In genomic region chr11:68257477-68258362, GRCh38 we compare ENCODE assay signal across 8 cellular contexts. TPM values are rescaled to one million over a fixed set of nuclear protein-coding genes. Genes with fewer than 3 reads are reported as not detected.
DNase-seq lines count a peak whose midpoint lies in the region; ATAC-seq and TF ChIP-seq lines count a peak whose summit lies in the region.

No MANE protein-coding gene starts in this region.

- intact Hi-C loops in activated T-helper 2 cell treated with anti-CD3 and anti-CD28 coated beads, Interferon-gamma antibody, Interleukin-2, Interleukin-4, amounts not matched to agents 10 μg/mL and 5 μg/mL and 100 μg/mL, durations not matched to agents 14 hours and 24 hours and 36 hours (cut with micrococcal nuclease) = loop anchor here (1.0 kb wide), 3 partner anchors 40 to 190 kb away; no protein-coding TSS in a partner anchor

- peaks cover 1% of the 10 kb centered on the region for H3K4me1 Mint-ChIP-seq in activated T-helper 2 cell treated with anti-CD3 and anti-CD28 coated beads, Interferon-gamma antibody, Interleukin-2, Interleukin-4, amounts not matched to agents 10 μg/mL and 5 μg/mL and 100 μg/mL, durations not matched to agents 14 hours and 24 hours and 36 hours (ENCODE audit: low read depth)
- peaks cover 10% of the 10 kb centered on the region for H3K4me1 Mint-ChIP-seq in neural crest cell

- no peaks in the 10 kb centered on the region for H3K27me3 ChIP-seq in DOHH2 (ENCODE audit: control insufficient read depth, low read length)

- H3K4me3 ChIP-seq in DOHH2 (ENCODE audit: low read length) (0 out of 2 replicates have a peak overlapping the region, but pooled peaks have one; percentile 16), fibroblast of the aortic adventitia (ENCODE audit: low read depth, low read length) (peak overlapping the region; percentile 31)

- H3K9me3 ChIP-seq in DOHH2 (ENCODE audit: control insufficient read depth, insufficient read depth, low read length) = no peaks in the 10 kb centered on the region

- H3K4me1 ChIP-seq in DOHH2 (ENCODE audit: control insufficient read depth, low read length) = peaks cover 8% of the 10 kb centered on the region

- no peak overlapping the region for H3K27ac Mint-ChIP-seq in activated T-helper 2 cell treated with anti-CD3 and anti-CD28 coated beads, Interferon-gamma antibody, Interleukin-2, Interleukin-4, amounts not matched to agents 10 μg/mL and 5 μg/mL and 100 μg/mL, durations not matched to agents 14 hours and 24 hours and 36 hours
- H3K27ac Mint-ChIP-seq in neural crest cell (ENCODE audit: unreplicated experiment) = no peak overlapping the region

- ATAC-seq in stimulated activated naive CD8-positive, alpha-beta T cell treated with anti-CD3 and anti-CD28 coated beads, Interleukin-15, Interleukin-2, amounts not matched to agents 100 U/mL and 50 U/mL, for 24 hours = peak; percentile 82
- ATAC-seq in GM21529 (IDR thresholded peaks at IDR 0.05; ENCODE audit: unreplicated experiment) = no peak

- no peaks in the 10 kb centered on the region for H3K9me3 Mint-ChIP-seq in activated T-helper 2 cell treated with anti-CD3 and anti-CD28 coated beads, Interferon-gamma antibody, Interleukin-2, Interleukin-4, amounts not matched to agents 10 μg/mL and 5 μg/mL and 100 μg/mL, durations not matched to agents 14 hours and 24 hours and 36 hours
- H3K9me3 Mint-ChIP-seq in neural crest cell = no peaks in the 10 kb centered on the region

- peaks cover 20% of the 10 kb centered on the region for H3K36me3 Mint-ChIP-seq in activated T-helper 2 cell treated with anti-CD3 and anti-CD28 coated beads, Interferon-gamma antibody, Interleukin-2, Interleukin-4, amounts not matched to agents 10 μg/mL and 5 μg/mL and 100 μg/mL, durations not matched to agents 14 hours and 24 hours and 36 hours (ENCODE audit: low read depth)
- H3K36me3 Mint-ChIP-seq in neural crest cell (ENCODE audit: low read depth) = peaks cover 11% of the 10 kb centered on the region

- peaks cover 24% of the 10 kb centered on the region for H3K36me3 ChIP-seq in DOHH2 (ENCODE audit: control insufficient read depth, low read length)

- H3K4me2 ChIP-seq in DOHH2 (ENCODE audit: low read length) = peak overlapping the region; percentile 43; the same call in 1 of the 2 replicates

- H3K27ac ChIP-seq in DOHH2 (ENCODE audit: low read depth, low read length) (no peak overlapping the region), RWPE1 (peak overlapping the region; percentile 57)

- no peaks in the 10 kb centered on the region for H3K9me2 ChIP-seq in DOHH2 (replicated peaks; ENCODE audit: control insufficient read depth, low read length)

- POLR2A ChIA-PET in RWPE1 (lab: Yijun Ruan, JAX; ENCODE audit: low non-redundant PET) = interaction anchor here (1.4 kb wide), 1 partner anchor 39 kb away, joined by 3 read pairs; no protein-coding TSS in a partner anchor

- H3F3A ChIP-seq in DOHH2 (ENCODE audit: control insufficient read depth, insufficient read depth) = no peaks in the 10 kb centered on the region

- DNase-seq in M059J (ENCODE audit: low read depth) (peak; percentile 89), RWPE1 (ENCODE audit: low spot score) (peak; percentile 74), fibroblast of the aortic adventitia (ENCODE audit: low read depth) (peak; percentile 93), neural crest cell (ENCODE audit: low read depth, low spot score) (peak; percentile 99)
- DNase-seq in activated T-helper 2 cell treated with anti-CD3 and anti-CD28 coated beads, Interferon-gamma antibody, Interleukin-2, Interleukin-4, amounts not matched to agents 10 μg/mL and 5 μg/mL and 100 μg/mL, durations not matched to agents 14 hours and 24 hours and 36 hours (ENCODE audit: low spot score) = peak; percentile 84
- peak; percentile 97 for DNase-seq in stimulated activated naive CD8-positive, alpha-beta T cell treated with anti-CD3 and anti-CD28 coated beads, Interleukin-15, Interleukin-2, amounts not matched to agents 100 U/mL and 50 U/mL, for 24 hours

- CTCF ChIA-PET in RWPE1 (lab: Yijun Ruan, JAX) = interaction anchor here (0.6 to 4.1 kb wide), 15 partner anchors 9 to 1158 kb away, joined by 3 to 58 read pairs (median 3); partner anchors contain the start of gene C11orf24

- no peaks in the 10 kb centered on the region for H3K79me2 ChIP-seq in DOHH2 (ENCODE audit: control insufficient read depth, low read length)

- TF ChIP-seq CTCF in DOHH2 (IDR thresholded peaks at IDR 0.05; ENCODE audit: low read depth, low read length, poor library complexity, severe bottlenecking) (peak; percentile 80), RWPE1 (conservative IDR thresholded peaks at IDR 0.05; ENCODE audit: low read depth) (peak; percentile 87), fibroblast of the aortic adventitia (IDR thresholded peaks at IDR 0.05; ENCODE audit: insufficient read depth, low read length) (peak; percentile 87), neural crest cell (conservative IDR thresholded peaks at IDR 0.05) (peak; percentile 90)

- no peak overlapping the region for H3K4me3 Mint-ChIP-seq in activated T-helper 2 cell treated with anti-CD3 and anti-CD28 coated beads, Interferon-gamma antibody, Interleukin-2, Interleukin-4, amounts not matched to agents 10 μg/mL and 5 μg/mL and 100 μg/mL, durations not matched to agents 14 hours and 24 hours and 36 hours (ENCODE audit: low read depth)
- H3K4me3 Mint-ChIP-seq in neural crest cell = peak overlapping the region; percentile 58

- no peaks in the 10 kb centered on the region for H3K27me3 Mint-ChIP-seq in activated T-helper 2 cell treated with anti-CD3 and anti-CD28 coated beads, Interferon-gamma antibody, Interleukin-2, Interleukin-4, amounts not matched to agents 10 μg/mL and 5 μg/mL and 100 μg/mL, durations not matched to agents 14 hours and 24 hours and 36 hours (ENCODE audit: low read depth)
- peaks cover 3% of the 10 kb centered on the region for H3K27me3 Mint-ChIP-seq in neural crest cell (ENCODE audit: low read depth)

- H4K20me1 ChIP-seq in DOHH2 (ENCODE audit: control insufficient read depth, insufficient read depth, low read depth, low read length) = no peaks in the 10 kb centered on the region

RNA-seq across cellular contexts. Expression of gene C11orf24, which starts 14.1 kb away (rescaled TPM):
- 42.3 and 59.2 TPM in 2 replicates for total RNA-seq in M059J (2014; rRNA removed; shearing (Covaris generic))
- 32.7 and 34.2 TPM in 2 replicates for total RNA-seq in activated T-helper 2 cell treated with anti-CD3 and anti-CD28 coated beads, Interferon-gamma antibody, Interleukin-2, Interleukin-4, amounts not matched to agents 10 μg/mL and 5 μg/mL and 100 μg/mL, durations not matched to agents 14 hours and 24 hours and 36 hours
- 11.7 and 42.1 TPM in 2 replicates for total RNA-seq in fibroblast of the aortic adventitia (ENCODE audit: low replicate concordance)
- 54.2 and 54.5 TPM in 2 replicates for total RNA-seq in neural crest cell

RNA-seq across cellular contexts. Expression of gene KMT5B, which starts 44.6 kb away (rescaled TPM):
- total RNA-seq in M059J (2014; rRNA removed; shearing (Covaris generic)) = 28.6 and 61.2 TPM in 2 replicates
- 31.5 and 34.0 TPM in 2 replicates for total RNA-seq in activated T-helper 2 cell treated with anti-CD3 and anti-CD28 coated beads, Interferon-gamma antibody, Interleukin-2, Interleukin-4, amounts not matched to agents 10 μg/mL and 5 μg/mL and 100 μg/mL, durations not matched to agents 14 hours and 24 hours and 36 hours
- total RNA-seq in fibroblast of the aortic adventitia (ENCODE audit: low replicate concordance) (20.1 and 43.4 TPM in 2 replicates), neural crest cell (42.7 and 43.7 TPM in 2 replicates)

RNA-seq across cellular contexts. Expression of gene LRP5, which starts 54.7 kb away (rescaled TPM):
- 10.1 and 19.7 TPM in 2 replicates for total RNA-seq in M059J (2014; rRNA removed; shearing (Covaris generic))
- 9.4 and 11.1 TPM in 2 replicates for total RNA-seq in activated T-helper 2 cell treated with anti-CD3 and anti-CD28 coated beads, Interferon-gamma antibody, Interleukin-2, Interleukin-4, amounts not matched to agents 10 μg/mL and 5 μg/mL and 100 μg/mL, durations not matched to agents 14 hours and 24 hours and 36 hours
- total RNA-seq in fibroblast of the aortic adventitia (ENCODE audit: low replicate concordance) (3.3 and 8.3 TPM in 2 replicates), neural crest cell (43.4 and 44.3 TPM in 2 replicates)
